ENCODE assay signal across 14 cellular contexts in genomic region chr1:204478921-204479320, GRCh38. TPM values are rescaled to one million over a fixed set of nuclear protein-coding genes. Genes with fewer than 3 reads are reported as not detected.
DNase-seq lines count a peak whose midpoint lies in the region; ATAC-seq and TF ChIP-seq lines count a peak whose summit lies in the region.
"Had no signal": no experiment of that assay in that cellular context is flagged by ENCODE, and none has a peak within 500 bp of the region (broad histone marks: within the 10 kb centered on the region; RNA-seq: fewer than 3 reads in every experiment).

No MANE protein-coding gene starts in this region.

- CTCF ChIA-PET in mammary epithelial cell (lab: Charles Lee; ENCODE audit: low non-redundant PET), result interaction anchor here (1.0 kb wide), 1 partner anchor 15 kb away, joined by 3 read pairs; no protein-coding TSS in a partner anchor
- CTCF ChIA-PET in T-cell (lab: Charles Lee), result interaction anchor here (0.6 to 1.5 kb wide), 4 partner anchors 24 to 73 kb away, joined by 3 to 5 read pairs (median 3); no protein-coding TSS in a partner anchor

- no peak for ATAC-seq in T-cell (replicated peaks in 1 of 4)
- ATAC-seq: activated T-cell treated with anti-CD3 and anti-CD28 coated beads, Interleukin-2, amount 50 U/mL, for 4 hours had no signal

- H3K4me2 ChIP-seq in mammary epithelial cell (ENCODE audit: insufficient read depth, low read depth, low read length), result no peak overlapping the region

- H3K27ac Mint-ChIP-seq in T-cell, result no peak overlapping the region

- H4K20me1 ChIP-seq in mammary epithelial cell (ENCODE audit: insufficient read depth, low read length), result no peaks in the 10 kb centered on the region

- H3K9me3 ChIP-seq in KOPT-K1 (ENCODE audit: insufficient read depth, low read length, poor library complexity, severe bottlenecking) (no peaks in the 10 kb centered on the region), mammary epithelial cell (replicated peaks; ENCODE audit: insufficient read depth, low read length) (no peaks in the 10 kb centered on the region), mucosa of stomach (ENCODE audit: control insufficient read depth, low read length) (no peaks in the 10 kb centered on the region), suprapubic skin (no peaks in the 10 kb centered on the region)

- no peaks in the 10 kb centered on the region for H3K27me3 Mint-ChIP-seq in T-cell

- H3K27ac ChIP-seq in KOPT-K1 (ENCODE audit: low read depth, low read length, poor library complexity, severe bottlenecking) (peak overlapping the region; percentile 54), mammary epithelial cell (ENCODE audit: insufficient read depth, low read depth, low read length) (no peak overlapping the region), suprapubic skin (peak overlapping the region; percentile 69)
- H3K27ac ChIP-seq: GM23248 had no signal

- H3K9ac ChIP-seq in mammary epithelial cell (ENCODE audit: insufficient read depth, low read length) (no peak overlapping the region), mucosa of stomach (ENCODE audit: low read length) (peak overlapping the region; percentile 30)
- H3K9ac ChIP-seq: GM23248 had no signal

- no peak overlapping the region for H3K4me3 Mint-ChIP-seq in T-cell
- H3K4me3 Mint-ChIP-seq: activated T-cell treated with anti-CD3 and anti-CD28 coated beads, Interleukin-2, amount 50 U/mL, for 4 hours had no signal

- intact Hi-C loops in mammary epithelial cell (cut with micrococcal nuclease), result loop anchor here (2.0 kb wide), 1 partner anchor 30 kb away; no protein-coding TSS in a partner anchor

- H2AFZ ChIP-seq in mammary epithelial cell (ENCODE audit: low read depth, low read length), result peak overlapping the region; percentile 19
- H2AFZ ChIP-seq: GM23248 had no signal

- no peaks in the 10 kb centered on the region for H3K79me2 ChIP-seq in mammary epithelial cell (ENCODE audit: insufficient read depth, low read length)

- 50% methylated on average over 2 of the region's 2 CpGs for WGBS in mammary epithelial cell (ENCODE audit: low coverage, missing lambda C conversion rate)
- 48% methylated on average over 2 of the region's 2 CpGs for WGBS in suprapubic skin

- no peak for DNase-seq in mammary epithelial cell
- no peak for DNase-seq in suprapubic skin (ENCODE audit: low spot score in 2 of 2)
- DNase-seq in T-cell, result no peak
- DNase-seq in NCI-H526 treated with DMSO at 0.1 percent for 48 hours (lab: John Stamatoyannopoulos, UW), result no peak
- DNase-seq in NCI-H1105 treated with DMSO at 0.1 percent for 48 hours (lab: John Stamatoyannopoulos, UW), result no peak
- no peak for DNase-seq in SIG-M5 (lab: John Stamatoyannopoulos, UW)
- DNase-seq: activated T-cell treated with anti-CD3 and anti-CD28 coated beads, Interleukin-2, amount 50 U/mL, for 4 hours; AML-193; DMS53; kidney; stimulated activated CD4-positive, alpha-beta T cell treated with anti-CD3 and anti-CD28 coated beads, Interleukin-2, amount 100 ng/mL, for 24 hours had no signal

- no peak for TF ChIP-seq EP300 in suprapubic skin (IDR thresholded peaks at IDR 0.05)

- H3K4me1 Mint-ChIP-seq in T-cell, result peaks cover 79 to 89% (median 87%) of the 10 kb centered on the region in 3 donors

- no peak overlapping the region for H3K4me3 ChIP-seq in mammary epithelial cell (replicated peaks in 1 of 3; ENCODE audit: insufficient read depth in 1 of 3, low read depth in 2 of 3, low read length in 3 of 3)
- H3K4me3 ChIP-seq in mucosa of stomach (ENCODE audit: low read length), result no peak overlapping the region
- no peak overlapping the region for H3K4me3 ChIP-seq in suprapubic skin
- H3K4me3 ChIP-seq: GM23248 had no signal

- no peak for TF ChIP-seq POLR2A in suprapubic skin (IDR thresholded peaks at IDR 0.05)

- H3K27me3 ChIP-seq in mammary epithelial cell (ENCODE audit: insufficient read depth, low read length) (no peaks in the 10 kb centered on the region), mucosa of stomach (ENCODE audit: control insufficient read depth, insufficient read depth, low read length) (no peaks in the 10 kb centered on the region), suprapubic skin (no peaks in the 10 kb centered on the region)

- in situ Hi-C loops in mammary epithelial cell (cut with MboI; ENCODE audit: low sequenced_read_pairs in 2 of 2), result no loop called here

- no TSS peak for BruUV-seq in mammary epithelial cell (replicated peaks; lab: Mats Ljungman, UMichigan)

- no peaks in the 10 kb centered on the region for H3K9me3 Mint-ChIP-seq in T-cell
- H3K9me3 Mint-ChIP-seq: activated T-cell treated with anti-CD3 and anti-CD28 coated beads, Interleukin-2, amount 50 U/mL, for 4 hours had no signal

- peaks cover 25% of the 10 kb centered on the region for H3K36me3 Mint-ChIP-seq in T-cell

- H3K4me1 ChIP-seq in mammary epithelial cell (ENCODE audit: insufficient read depth, low read length), result peaks cover 23% of the 10 kb centered on the region
- peaks cover 63% of the 10 kb centered on the region for H3K4me1 ChIP-seq in mucosa of stomach (ENCODE audit: control insufficient read depth, insufficient read depth, low read length)
- H3K4me1 ChIP-seq in suprapubic skin, result peaks cover 74% of the 10 kb centered on the region

- TF ChIP-seq CTCF in mammary epithelial cell (conservative IDR thresholded peaks at IDR 0.05 in 1 of 2, IDR thresholded peaks at IDR 0.05 in 1 of 2; ENCODE audit: extremely low read depth in 1 of 2, insufficient read depth in 1 of 2, low read depth in 1 of 2, low read length in 2 of 2), result no peak
- no peak for TF ChIP-seq CTCF in suprapubic skin (IDR thresholded peaks at IDR 0.05)

- H3K36me3 ChIP-seq in KOPT-K1 (ENCODE audit: insufficient read depth, low read length) (no peaks in the 10 kb centered on the region), mammary epithelial cell (ENCODE audit: insufficient read depth, low read length) (no peaks in the 10 kb centered on the region), mucosa of stomach (ENCODE audit: control insufficient read depth, insufficient read depth, low read length) (no peaks in the 10 kb centered on the region), suprapubic skin (no peaks in the 10 kb centered on the region)

- POLR2A ChIA-PET in T-cell (lab: Charles Lee), result interaction anchor here in 1 of 2 donors (0.7 kb wide), 1 partner anchor 314 kb away, joined by 3 read pairs; no protein-coding TSS in a partner anchor

- dilution Hi-C loops in mammary epithelial cell (cut with HindIII; ENCODE audit: low sequenced_read_pairs), result no loop called here

RNA-seq across cellular contexts. Expression of gene PIK3C2B, which starts 15.7 kb away (rescaled TPM):
- 10 to 100 TPM in 1 of 2 donors, 1 to 10 TPM in 1; 7.5 to 14.5 TPM for total RNA-seq in mammary epithelial cell
- polyA plus RNA-seq in mammary epithelial cell, result 6.0 TPM
- polyA minus RNA-seq in mammary epithelial cell, result 9.3 TPM
- 100 to 1,000 TPM in 2 of 4 donors, 10 to 100 TPM in 2; 70.7 to 162 (median 94.5) TPM for total RNA-seq in suprapubic skin
- total RNA-seq in T-cell, result 10 to 100 TPM; 33.4 to 44.1 (median 36.0) TPM

RNA-seq across cellular contexts. Expression of gene MDM4, which starts 37.3 kb away (rescaled TPM):
- total RNA-seq in mammary epithelial cell, result 10 to 100 TPM; 21.7 to 37.1 TPM
- polyA plus RNA-seq in mammary epithelial cell, result 5.1 TPM
- polyA minus RNA-seq in mammary epithelial cell, result 7.7 TPM
- total RNA-seq in suprapubic skin, result 100 to 1,000 TPM in 1 of 4 donors, 10 to 100 TPM in 3; 49.1 to 222 (median 63.2) TPM
- total RNA-seq in T-cell, result 100 to 1,000 TPM; 168 to 288 (median 183) TPM
